Comparison of ENCODE assay signal across 21 cellular contexts in genomic region chr6:170180671-170181337, GRCh38.
DNase-seq lines count a peak whose midpoint lies in the region; ATAC-seq, FAIRE-seq and TF ChIP-seq lines count a peak whose summit lies in the region.
"Had no signal": no experiment of that assay in that cellular context is flagged by ENCODE, and none has a peak within 500 bp of the region (broad histone marks: within the 10 kb centered on the region; RNA-seq: fewer than 3 reads in every experiment).

No MANE protein-coding gene starts in this region.

- H3K27ac ChIP-seq in esophagus muscularis mucosa (replicated peaks in 1 of 4) = no peak overlapping the region
- H3K27ac ChIP-seq in neural progenitor cell = no peak overlapping the region
- H3K27ac ChIP-seq in H9 (ENCODE audit: insufficient read length, low read depth, low read length) = no peak overlapping the region
- H3K27ac ChIP-seq: 22Rv1 had no signal

- no peaks in the 10 kb centered on the region for H3K36me3 ChIP-seq in esophagus muscularis mucosa
- H3K36me3 ChIP-seq in neural progenitor cell = no peaks in the 10 kb centered on the region

- H3F3A ChIP-seq in neural progenitor cell (ENCODE audit: low read depth) = peaks cover 6% of the 10 kb centered on the region

- TF ChIP-seq EP300 in esophagus muscularis mucosa (IDR thresholded peaks at IDR 0.05) = no peak

- no peak overlapping the region for H4K5ac ChIP-seq in H9 (ENCODE audit: insufficient read length, low read depth, low read length)

- ATAC-seq in activated CD8-positive, alpha-beta T cell treated with anti-CD3 and anti-CD28 coated beads, Interleukin-2, amount 10 ng/mL, durations not matched to agents 7 days and 5 days = no peak
- ATAC-seq in activated CD8-positive, alpha-beta T cell treated with anti-CD3 and anti-CD28 coated beads for 36 hours = no peak
- no peak for ATAC-seq in stimulated activated naive CD8-positive, alpha-beta T cell treated with anti-CD3 and anti-CD28 coated beads, Interleukin-15, Interleukin-2, amounts not matched to agents 100 U/mL and 50 U/mL, for 24 hours
- ATAC-seq: HepG2, PC-3 had no signal

- H2AFZ ChIP-seq in neural progenitor cell (replicated peaks) = no peak overlapping the region
- H2AFZ ChIP-seq in H9 (ENCODE audit: low read length) = no peak overlapping the region

- no peak for TF ChIP-seq POLR2A in esophagus muscularis mucosa (IDR thresholded peaks at IDR 0.05; ENCODE audit: low read depth)

- peaks cover 14% of the 10 kb centered on the region for H3K4me1 Mint-ChIP-seq in activated CD8-positive, alpha-beta T cell treated with anti-CD3 and anti-CD28 coated beads, Interleukin-2, amount 10 ng/mL, durations not matched to agents 7 days and 5 days (ENCODE audit: low read depth)
- H3K4me1 Mint-ChIP-seq in activated CD8-positive, alpha-beta T cell treated with anti-CD3 and anti-CD28 coated beads for 36 hours (ENCODE audit: low read depth) = peaks cover 6% of the 10 kb centered on the region
- H3K4me1 Mint-ChIP-seq in neural progenitor cell = peaks cover 12% of the 10 kb centered on the region
- H3K4me1 Mint-ChIP-seq in H9 = no peaks in the 10 kb centered on the region
- H3K4me1 Mint-ChIP-seq: B cell had no signal

- no peak overlapping the region for H3K23ac ChIP-seq in H9 (ENCODE audit: insufficient read length, low read depth, low read length)

- POLR2A ChIA-PET in activated CD8-positive, alpha-beta T cell treated with anti-CD3 and anti-CD28 coated beads, Interleukin-2, amount 10 ng/mL, durations not matched to agents 7 days and 5 days (lab: Charles Lee) = no interaction called here
- POLR2A ChIA-PET in activated CD8-positive, alpha-beta T cell treated with anti-CD3 and anti-CD28 coated beads for 36 hours (lab: Charles Lee) = interaction anchor here (1.0 kb wide), 1 partner anchor 91 kb away, joined by 3 read pairs; no protein-coding TSS in a partner anchor

- no peaks in the 10 kb centered on the region for H3K9me3 Mint-ChIP-seq in activated CD8-positive, alpha-beta T cell treated with anti-CD3 and anti-CD28 coated beads, Interleukin-2, amount 10 ng/mL, durations not matched to agents 7 days and 5 days (ENCODE audit: insufficient read depth)
- peaks cover 4% of the 10 kb centered on the region for H3K9me3 Mint-ChIP-seq in activated CD8-positive, alpha-beta T cell treated with anti-CD3 and anti-CD28 coated beads for 36 hours
- H3K9me3 Mint-ChIP-seq in neural progenitor cell (peaks cover 9% of the 10 kb centered on the region), H9 (peaks cover 14 to 16% of the 10 kb centered on the region in 2 experiments)

- no peak overlapping the region for H3K4me3 ChIP-seq in esophagus muscularis mucosa
- no peak overlapping the region for H3K4me3 ChIP-seq in neural progenitor cell

- DNase-seq in activated CD8-positive, alpha-beta T cell treated with anti-CD3 and anti-CD28 coated beads, Interleukin-2, amount 10 ng/mL, durations not matched to agents 7 days and 5 days = peak; percentile 4
- no peak for DNase-seq in activated CD8-positive, alpha-beta T cell treated with anti-CD3 and anti-CD28 coated beads for 36 hours
- peak; percentile 89 for DNase-seq in esophagus muscularis mucosa (ENCODE audit: extremely low spot score)
- DNase-seq in neural progenitor cell (ENCODE audit: low spot score) = no peak
- no peak for DNase-seq in urothelium cell line (ENCODE audit: low spot score)
- DNase-seq in stimulated activated naive CD8-positive, alpha-beta T cell treated with anti-CD3 and anti-CD28 coated beads, Interleukin-15, Interleukin-2, amounts not matched to agents 100 U/mL and 50 U/mL, for 24 hours = no peak
- no peak for DNase-seq in UCSD-AML1 (lab: John Stamatoyannopoulos, UW; ENCODE audit: unreplicated experiment)
- DNase-seq in H9 = no peak
- DNase-seq: Calu3; CD4-positive, alpha-beta T cell; DMS79; KG1; NCI-H146; NCI-H2081; NCI-H510A; NCI-H82; PC-3 had no signal

- no peak overlapping the region for H3K56ac ChIP-seq in H9 (ENCODE audit: insufficient read length, low read depth, low read length)

- H3K27ac Mint-ChIP-seq in activated CD8-positive, alpha-beta T cell treated with anti-CD3 and anti-CD28 coated beads, Interleukin-2, amount 10 ng/mL, durations not matched to agents 7 days and 5 days = no peak overlapping the region
- H3K27ac Mint-ChIP-seq in activated CD8-positive, alpha-beta T cell treated with anti-CD3 and anti-CD28 coated beads for 36 hours = no peak overlapping the region
- H3K27ac Mint-ChIP-seq in neural progenitor cell (peak overlapping the region; percentile 40), H9 (no peak overlapping the region)
- H3K27ac Mint-ChIP-seq: B cell; CD4-positive, alpha-beta T cell had no signal

- H4K20me1 ChIP-seq in neural progenitor cell (ENCODE audit: low read depth) = no peaks in the 10 kb centered on the region
- no peaks in the 10 kb centered on the region for H4K20me1 ChIP-seq in H9 (ENCODE audit: control insufficient read depth, insufficient read depth, insufficient read length)

- no peak overlapping the region for H2BK5ac ChIP-seq in H9 (ENCODE audit: insufficient read length, low read length)

- no peak overlapping the region for H3K4ac ChIP-seq in H9 (ENCODE audit: low read depth, low read length)

- WGBS in esophagus muscularis mucosa = 77% methylated on average over 22 of the region's 23 CpGs
- WGBS in H9 (ENCODE audit: extremely low coverage, insufficient read length, low lambda C conversion rate) = no CpG with 5 or more reads among the region's 23 CpGs

- no peak overlapping the region for H3K4me3 Mint-ChIP-seq in activated CD8-positive, alpha-beta T cell treated with anti-CD3 and anti-CD28 coated beads, Interleukin-2, amount 10 ng/mL, durations not matched to agents 7 days and 5 days
- no peak overlapping the region for H3K4me3 Mint-ChIP-seq in activated CD8-positive, alpha-beta T cell treated with anti-CD3 and anti-CD28 coated beads for 36 hours
- H3K4me3 Mint-ChIP-seq in neural progenitor cell (no peak overlapping the region), H9 (no peak overlapping the region)
- H3K4me3 Mint-ChIP-seq: B cell; CD4-positive, alpha-beta T cell had no signal

- H3K4me1 ChIP-seq in esophagus muscularis mucosa (no peaks in the 10 kb centered on the region), neural progenitor cell (peaks cover 2% of the 10 kb centered on the region), H9 (ENCODE audit: insufficient read depth, low read length) (no peaks in the 10 kb centered on the region)

- H3K4me2 ChIP-seq in neural progenitor cell (no peak overlapping the region), H9 (ENCODE audit: insufficient read depth, insufficient read length, low read length) (no peak overlapping the region)

- H2BK12ac ChIP-seq in H9 (ENCODE audit: insufficient read length, low read depth, low read length) = no peak overlapping the region

- peak; percentile 37 for FAIRE-seq in urothelium cell line (lab: Jason Lieb, UNC)
- FAIRE-seq: G401.6, HepG2 had no signal

- no peak overlapping the region for H2AK5ac ChIP-seq in H9 (ENCODE audit: insufficient read length, low read length)

- H3K27me3 Mint-ChIP-seq in activated CD8-positive, alpha-beta T cell treated with anti-CD3 and anti-CD28 coated beads, Interleukin-2, amount 10 ng/mL, durations not matched to agents 7 days and 5 days (ENCODE audit: low read depth) = peaks cover 7% of the 10 kb centered on the region
- no peaks in the 10 kb centered on the region for H3K27me3 Mint-ChIP-seq in activated CD8-positive, alpha-beta T cell treated with anti-CD3 and anti-CD28 coated beads for 36 hours
- H3K27me3 Mint-ChIP-seq in neural progenitor cell (ENCODE audit: insufficient read depth, low read depth) (peaks cover 13% of the 10 kb centered on the region), H9 (ENCODE audit: low read depth) (peaks cover 19% of the 10 kb centered on the region)
- H3K27me3 Mint-ChIP-seq: B cell; CD4-positive, alpha-beta T cell had no signal

- H3K27me3 ChIP-seq in esophagus muscularis mucosa (peaks cover 0 to 7% (median 0%) of the 10 kb centered on the region in 4 donors), neural progenitor cell (no peaks in the 10 kb centered on the region), H9 (ENCODE audit: insufficient read depth, low read length) (no peaks in the 10 kb centered on the region)

- CTCF ChIA-PET in activated CD8-positive, alpha-beta T cell treated with anti-CD3 and anti-CD28 coated beads, Interleukin-2, amount 10 ng/mL, durations not matched to agents 7 days and 5 days (lab: Charles Lee) = no interaction called here
- CTCF ChIA-PET in activated CD8-positive, alpha-beta T cell treated with anti-CD3 and anti-CD28 coated beads for 36 hours (lab: Charles Lee) = no interaction called here

- H3K23me2 ChIP-seq in H9 (ENCODE audit: insufficient read length, low read depth, low read length, poor library complexity, severe bottlenecking) = no peaks in the 10 kb centered on the region

- no peak overlapping the region for H2BK20ac ChIP-seq in H9 (ENCODE audit: low read depth, low read length, poor library complexity, severe bottlenecking)

- no peaks in the 10 kb centered on the region for H3K79me1 ChIP-seq in H9 (ENCODE audit: insufficient read depth, low read depth, low read length, poor library complexity, severe bottlenecking)

- H3K79me2 ChIP-seq in neural progenitor cell (ENCODE audit: low read depth) = no peaks in the 10 kb centered on the region
- H3K79me2 ChIP-seq in H9 (ENCODE audit: insufficient read depth, low read length) = no peaks in the 10 kb centered on the region

- TF ChIP-seq CTCF in activated CD8-positive, alpha-beta T cell treated with anti-CD3 and anti-CD28 coated beads for 36 hours (IDR thresholded peaks at IDR 0.05) = no peak
- TF ChIP-seq CTCF in esophagus muscularis mucosa (IDR thresholded peaks at IDR 0.05) (no peak), neural progenitor cell (IDR thresholded peaks at IDR 0.05) (no peak), H9 (conservative IDR thresholded peaks at IDR 0.05) (no peak)

- H4K8ac ChIP-seq in H9 (replicated peaks; ENCODE audit: insufficient read length, low read depth, low read length) = no peak overlapping the region

- H3K9me3 ChIP-seq in esophagus muscularis mucosa = no peaks in the 10 kb centered on the region
- H3K9me3 ChIP-seq in neural progenitor cell (ENCODE audit: low read depth) = no peaks in the 10 kb centered on the region
- H3K9me3 ChIP-seq in H9 (ENCODE audit: control insufficient read depth, low read depth, low read length) = no peaks in the 10 kb centered on the region

- intact Hi-C loops in activated CD8-positive, alpha-beta T cell treated with anti-CD3 and anti-CD28 coated beads for 36 hours (cut with micrococcal nuclease) = no loop called here
- intact Hi-C loops in esophagus muscularis mucosa (cut with DNase I) = no loop called here

- H3K14ac ChIP-seq in H9 (ENCODE audit: insufficient read depth, low read length) = no peak overlapping the region; the same call in 1 of the 2 replicates

- no peak overlapping the region for H3T11ph ChIP-seq in H9 (ENCODE audit: low read length)

- H3K18ac ChIP-seq in H9 (ENCODE audit: insufficient read length, low read depth, low read length) = no peak overlapping the region

- H3K36me3 Mint-ChIP-seq in activated CD8-positive, alpha-beta T cell treated with anti-CD3 and anti-CD28 coated beads, Interleukin-2, amount 10 ng/mL, durations not matched to agents 7 days and 5 days (ENCODE audit: low read depth) = peaks cover 2% of the 10 kb centered on the region
- no peaks in the 10 kb centered on the region for H3K36me3 Mint-ChIP-seq in activated CD8-positive, alpha-beta T cell treated with anti-CD3 and anti-CD28 coated beads for 36 hours (ENCODE audit: low read depth)
- H3K36me3 Mint-ChIP-seq in neural progenitor cell = no peaks in the 10 kb centered on the region
- peaks cover 2 to 9% (median 7%) of the 10 kb centered on the region in 3 experiments; a peak in 6 of 7 replicates for H3K36me3 Mint-ChIP-seq in H9 (ENCODE audit: insufficient read depth in 1 of 3, low read depth in 3 of 3)

- H2BK120ac ChIP-seq in H9 (ENCODE audit: low read depth, low read length, poor library complexity, severe bottlenecking) = no peak overlapping the region

- H3K9ac ChIP-seq in neural progenitor cell (no peak overlapping the region), H9 (ENCODE audit: extremely low read depth, insufficient read length, low read length) (no peak overlapping the region)

- no peak overlapping the region for H2BK15ac ChIP-seq in H9 (ENCODE audit: low read depth, low read length)

- no peak overlapping the region for H4K91ac ChIP-seq in H9 (ENCODE audit: insufficient read length, low read depth, low read length)

Comparison
In these comparisons a context has a peak if more than half of its experiments do, and no peak if none do; other contexts are left out.
1. DNase-seq: peak in activated CD8-positive, alpha-beta T cell treated with anti-CD3 and anti-CD28 coated beads, Interleukin-2, amount 10 ng/mL, durations not matched to agents 7 days and 5 days (single experiment) and esophagus muscularis mucosa (single experiment); none in activated CD8-positive, alpha-beta T cell treated with anti-CD3 and anti-CD28 coated beads for 36 hours (single experiment), neural progenitor cell (single experiment), urothelium cell line (single experiment), stimulated activated naive CD8-positive, alpha-beta T cell treated with anti-CD3 and anti-CD28 coated beads, Interleukin-15, Interleukin-2, amounts not matched to agents 100 U/mL and 50 U/mL, for 24 hours (single experiment), UCSD-AML1 (single experiment) and H9 (single experiment).